8 cellular contexts compared by ENCODE assay signal in the genomic region with DNA sequence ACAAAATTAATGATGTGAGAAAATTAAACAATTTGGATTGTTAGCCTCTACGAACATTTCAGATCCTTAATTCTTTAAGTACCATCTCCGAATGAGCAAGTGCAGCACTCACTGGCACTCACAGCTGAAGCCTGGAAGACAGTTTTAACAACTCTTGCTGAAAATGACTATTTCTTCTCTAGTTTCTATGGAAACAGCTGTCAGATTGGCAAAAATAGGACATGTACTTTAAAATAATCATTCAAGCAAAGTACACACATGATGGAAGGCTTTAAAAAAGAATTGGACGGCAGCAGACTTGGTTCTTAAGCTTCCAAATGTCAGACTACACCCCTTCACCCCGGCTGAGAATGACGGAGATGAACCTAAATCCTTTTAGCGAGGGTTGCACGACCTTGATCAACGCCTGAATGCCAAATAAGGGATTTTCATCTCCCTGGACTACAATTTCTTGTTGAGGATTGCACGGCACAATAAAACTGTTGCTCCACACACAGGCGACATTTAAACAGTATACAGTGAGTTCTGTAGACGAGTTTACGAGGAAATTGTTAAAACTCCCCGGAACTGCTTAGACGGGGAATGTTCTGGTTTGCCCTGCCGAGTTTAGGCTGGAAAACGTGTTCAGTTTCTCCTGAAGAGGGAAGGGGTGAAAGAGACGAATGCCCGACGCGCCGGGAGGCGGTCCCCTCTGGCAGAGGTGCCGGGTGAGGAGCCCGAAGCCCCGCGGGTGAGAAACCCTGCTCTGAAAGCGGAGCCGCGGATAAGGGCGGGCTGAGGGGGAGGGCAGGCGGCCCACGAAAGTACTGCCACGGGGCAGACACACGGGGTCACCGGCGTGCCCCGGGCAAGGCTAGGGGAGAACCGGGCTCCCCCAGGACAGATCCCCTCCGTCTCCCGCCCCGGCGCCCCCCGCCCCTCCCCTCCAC. TPM values are rescaled to one million over a fixed set of nuclear protein-coding genes. Genes with fewer than 3 reads are reported as not detected.
DNase-seq lines count a peak whose midpoint lies in the region; ATAC-seq and TF ChIP-seq lines count a peak whose summit lies in the region.

No MANE protein-coding gene starts in this region.

- peak overlapping the region; percentile 90 for H3K4me3 Mint-ChIP-seq in activated CD4-positive, alpha-beta T cell treated with anti-CD3 and anti-CD28 coated beads, Interleukin-2, amount 10 ng/mL, durations not matched to agents 24 days and 14 days

- peak overlapping the region; percentile 88 for H3K4me3 ChIP-seq in choroid plexus epithelial cell (ENCODE audit: low read depth, low read length)

- DNase-seq in ACHN (peak; percentile 83), NCI-H345 (lab: John Stamatoyannopoulos, UW) (peak; percentile 58), choroid plexus epithelial cell (ENCODE audit: low read depth) (peak; percentile 80), left colon (peak; percentile 80 to 82)
- peak; percentile 93 for DNase-seq in activated CD4-positive, alpha-beta T cell treated with anti-CD3 and anti-CD28 coated beads, Interleukin-2, amount 10 ng/mL, durations not matched to agents 24 days and 14 days
- DNase-seq in stimulated activated CD4-positive, alpha-beta T cell treated with anti-CD3 and anti-CD28 coated beads, Interleukin-1b, Interleukin-23, amount 100 ng/mL, for 1 hour (ENCODE audit: low read depth in 2 of 2), result peak; percentile 45 to 49

- no peaks in the 10 kb centered on the region for H3K9me3 Mint-ChIP-seq in activated CD4-positive, alpha-beta T cell treated with anti-CD3 and anti-CD28 coated beads, Interleukin-2, amount 10 ng/mL, durations not matched to agents 24 days and 14 days

- in situ Hi-C loops in ACHN (cut with HindIII; ENCODE audit: low pct_ligation_motif_present, low pct_unique_long_range_greater_than_20kb, low sequenced_read_pairs), result no loop called here

- peak; percentile 27 for ATAC-seq in GM18861 (IDR thresholded peaks at IDR 0.05; ENCODE audit: unreplicated experiment)
- peak; percentile 25 for ATAC-seq in HG03108 (IDR thresholded peaks at IDR 0.05; ENCODE audit: unreplicated experiment)
- ATAC-seq in left colon, result peak; percentile 79

- peak overlapping the region; percentile 90 for H3K27ac Mint-ChIP-seq in activated CD4-positive, alpha-beta T cell treated with anti-CD3 and anti-CD28 coated beads, Interleukin-2, amount 10 ng/mL, durations not matched to agents 24 days and 14 days

- no peaks in the 10 kb centered on the region for H3K36me3 Mint-ChIP-seq in activated CD4-positive, alpha-beta T cell treated with anti-CD3 and anti-CD28 coated beads, Interleukin-2, amount 10 ng/mL, durations not matched to agents 24 days and 14 days (ENCODE audit: low read depth)

- intact Hi-C loops in activated CD4-positive, alpha-beta T cell treated with anti-CD3 and anti-CD28 coated beads, Interleukin-2, amount 10 ng/mL, durations not matched to agents 24 days and 14 days (cut with micrococcal nuclease), result loop anchor here (1.0 kb wide), 5 partner anchors 27 to 886 kb away; a partner anchor contains a TSS
- intact Hi-C loops in left colon (cut with DNase I, micrococcal nuclease), result no loop called here

- no peak for TF ChIP-seq CTCF in choroid plexus epithelial cell (conservative IDR thresholded peaks at IDR 0.05; ENCODE audit: low read depth, low read length)

- H3K4me1 Mint-ChIP-seq in activated CD4-positive, alpha-beta T cell treated with anti-CD3 and anti-CD28 coated beads, Interleukin-2, amount 10 ng/mL, durations not matched to agents 24 days and 14 days, result peaks cover 22% of the 10 kb centered on the region

- H3K27me3 Mint-ChIP-seq in activated CD4-positive, alpha-beta T cell treated with anti-CD3 and anti-CD28 coated beads, Interleukin-2, amount 10 ng/mL, durations not matched to agents 24 days and 14 days, result peaks cover 12% of the 10 kb centered on the region

RNA-seq across cellular contexts. Expression of a gene that starts 0.7 kb away (rescaled TPM):
- 10.6 and 13.8 TPM in 2 replicates for total RNA-seq in activated CD4-positive, alpha-beta T cell treated with anti-CD3 and anti-CD28 coated beads, Interleukin-2, amount 10 ng/mL, durations not matched to agents 24 days and 14 days
- total RNA-seq in left colon, result 10 to 100 TPM; 23.8 to 26.2 TPM

RNA-seq across cellular contexts. Expression of a gene that starts 31.2 kb away (rescaled TPM):
- 0.07 TPM in 1 of 2 replicates, not detected in the other for total RNA-seq in activated CD4-positive, alpha-beta T cell treated with anti-CD3 and anti-CD28 coated beads, Interleukin-2, amount 10 ng/mL, durations not matched to agents 24 days and 14 days
- total RNA-seq in left colon, result under 1 TPM; 0.37 to 0.42 TPM

Comparison
In these comparisons a context has a peak if more than half of its experiments do, and no peak if none do; other contexts are left out.
1. Peak in every context shown above with its lines: DNase-seq, ATAC-seq and H3K4me3 ChIP-seq.
2. ATAC-seq: peak in every context shown above with its lines; median percentile 79 in left colon; 27 in GM18861; 25 in HG03108.